Comparison of ENCODE assay signal across 16 cellular contexts in genomic region chr11:45323598-45324249, GRCh38. TPM values are rescaled to one million over a fixed set of nuclear protein-coding genes. Genes with fewer than 3 reads are reported as not detected.
DNase-seq lines count a peak whose midpoint lies in the region; ATAC-seq and TF ChIP-seq lines count a peak whose summit lies in the region.
"Had no signal": no experiment of that assay in that cellular context is flagged by ENCODE, and none has a peak within 500 bp of the region (broad histone marks: within the 10 kb centered on the region; RNA-seq: fewer than 3 reads in every experiment).

No MANE protein-coding gene starts in this region.

- H3K27me3 Mint-ChIP-seq in activated CD8-positive, alpha-beta memory T cell treated with anti-CD3 and anti-CD28 coated beads, Interleukin-2, amount 10 ng/mL, durations not matched to agents 7 days and 5 days = peaks cover 38% of the 10 kb centered on the region
- peaks cover 29% of the 10 kb centered on the region for H3K27me3 Mint-ChIP-seq in type B pancreatic cell

- H3K36me3 Mint-ChIP-seq in activated CD8-positive, alpha-beta memory T cell treated with anti-CD3 and anti-CD28 coated beads, Interleukin-2, amount 10 ng/mL, durations not matched to agents 7 days and 5 days = no peaks in the 10 kb centered on the region
- no peaks in the 10 kb centered on the region for H3K36me3 Mint-ChIP-seq in type B pancreatic cell
- H3K36me3 Mint-ChIP-seq: CD8-positive, alpha-beta memory T cell had no signal

- no peak overlapping the region for H3K4me3 Mint-ChIP-seq in activated CD8-positive, alpha-beta memory T cell treated with anti-CD3 and anti-CD28 coated beads, Interleukin-2, amount 10 ng/mL, durations not matched to agents 7 days and 5 days
- no peak overlapping the region for H3K4me3 Mint-ChIP-seq in type B pancreatic cell
- H3K4me3 Mint-ChIP-seq: CD8-positive, alpha-beta memory T cell; GM23338 had no signal

- no peaks in the 10 kb centered on the region for H3K4me1 Mint-ChIP-seq in activated CD8-positive, alpha-beta memory T cell treated with anti-CD3 and anti-CD28 coated beads, Interleukin-2, amount 10 ng/mL, durations not matched to agents 7 days and 5 days
- H3K4me1 Mint-ChIP-seq in type B pancreatic cell (ENCODE audit: unreplicated experiment) = no peaks in the 10 kb centered on the region
- H3K4me1 Mint-ChIP-seq: CD8-positive, alpha-beta memory T cell; GM23338 had no signal

- CTCF ChIA-PET in activated CD8-positive, alpha-beta memory T cell treated with anti-CD3 and anti-CD28 coated beads, Interleukin-2, amount 10 ng/mL, durations not matched to agents 7 days and 5 days (lab: Charles Lee) = interaction anchor here (1.1 to 1.8 kb wide), 3 partner anchors 10 to 213 kb away, joined by 4 to 5 read pairs (median 5); no protein-coding TSS in a partner anchor

- peaks cover 4% of the 10 kb centered on the region for H3K9me3 Mint-ChIP-seq in activated CD8-positive, alpha-beta memory T cell treated with anti-CD3 and anti-CD28 coated beads, Interleukin-2, amount 10 ng/mL, durations not matched to agents 7 days and 5 days (ENCODE audit: low read depth)
- peaks cover 8% of the 10 kb centered on the region for H3K9me3 Mint-ChIP-seq in type B pancreatic cell

- no peak overlapping the region for H3K27ac Mint-ChIP-seq in activated CD8-positive, alpha-beta memory T cell treated with anti-CD3 and anti-CD28 coated beads, Interleukin-2, amount 10 ng/mL, durations not matched to agents 7 days and 5 days
- H3K27ac Mint-ChIP-seq in type B pancreatic cell = no peak overlapping the region
- H3K27ac Mint-ChIP-seq: CD8-positive, alpha-beta memory T cell; GM23338 had no signal

- TF ChIP-seq CTCF in coronary artery (IDR thresholded peaks at IDR 0.05) = no peak
- TF ChIP-seq CTCF in type B pancreatic cell (conservative IDR thresholded peaks at IDR 0.05) = no peak

- H3K27ac ChIP-seq in coronary artery = no peak overlapping the region
- H3K27ac ChIP-seq: BLaER1 had no signal

- peak; percentile 25 for DNase-seq in activated CD8-positive, alpha-beta memory T cell treated with anti-CD3 and anti-CD28 coated beads, Interleukin-2, amount 10 ng/mL, durations not matched to agents 7 days and 5 days
- DNase-seq in activated CD8-positive, alpha-beta memory T cell treated with anti-CD3 and anti-CD28 coated beads, Interleukin-2, amount 50 U/mL, for 48 hours = no peak
- DNase-seq in coronary artery (ENCODE audit: low spot score) (peak; percentile 61), globus pallidus (ENCODE audit: low spot score) (peak; percentile 7), type B pancreatic cell (ENCODE audit: extremely low spot score, unreplicated experiment) (peak; percentile 48)
- DNase-seq: 8988T; AML-193; Caco-2; CD8-positive, alpha-beta memory T cell; DND-41; GDM1; H7 had no signal

- ATAC-seq in activated CD8-positive, alpha-beta memory T cell treated with anti-CD3 and anti-CD28 coated beads, Interleukin-2, amount 10 ng/mL, durations not matched to agents 7 days and 5 days = no peak
- ATAC-seq in GM18511 (IDR thresholded peaks at IDR 0.05; ENCODE audit: unreplicated experiment) (no peak), GM19452 (IDR thresholded peaks at IDR 0.05; ENCODE audit: unreplicated experiment) (no peak)
- ATAC-seq: GM23338 had no signal

- H3K4me3 ChIP-seq in coronary artery = no peak overlapping the region
- H3K4me3 ChIP-seq: BLaER1, GM23338 had no signal

RNA-seq across cellular contexts. Expression of gene SYT13, which starts 37.6 kb away (rescaled TPM):
- total RNA-seq in activated CD8-positive, alpha-beta memory T cell treated with anti-CD3 and anti-CD28 coated beads, Interleukin-2, amount 10 ng/mL, durations not matched to agents 7 days and 5 days = not detected
- total RNA-seq in type B pancreatic cell (ENCODE audit: low replicate concordance) = 17.4 and 36.4 TPM in 2 replicates
- total RNA-seq: CD8-positive, alpha-beta memory T cell had no signal

Comparison
In these comparisons a context has a peak if more than half of its experiments do, and no peak if none do; other contexts are left out.
1. RNA of gene SYT13, which starts 37.6 kb away (total RNA-seq): 17.4 to 36.4 TPM in type B pancreatic cell; not detected in activated CD8-positive, alpha-beta memory T cell treated with anti-CD3 and anti-CD28 coated beads, Interleukin-2, amount 10 ng/mL, durations not matched to agents 7 days and 5 days; every median in the first group is over 10 times any median in the second.